ENCODE assay signal across 10 cellular contexts in the genomic region with DNA sequence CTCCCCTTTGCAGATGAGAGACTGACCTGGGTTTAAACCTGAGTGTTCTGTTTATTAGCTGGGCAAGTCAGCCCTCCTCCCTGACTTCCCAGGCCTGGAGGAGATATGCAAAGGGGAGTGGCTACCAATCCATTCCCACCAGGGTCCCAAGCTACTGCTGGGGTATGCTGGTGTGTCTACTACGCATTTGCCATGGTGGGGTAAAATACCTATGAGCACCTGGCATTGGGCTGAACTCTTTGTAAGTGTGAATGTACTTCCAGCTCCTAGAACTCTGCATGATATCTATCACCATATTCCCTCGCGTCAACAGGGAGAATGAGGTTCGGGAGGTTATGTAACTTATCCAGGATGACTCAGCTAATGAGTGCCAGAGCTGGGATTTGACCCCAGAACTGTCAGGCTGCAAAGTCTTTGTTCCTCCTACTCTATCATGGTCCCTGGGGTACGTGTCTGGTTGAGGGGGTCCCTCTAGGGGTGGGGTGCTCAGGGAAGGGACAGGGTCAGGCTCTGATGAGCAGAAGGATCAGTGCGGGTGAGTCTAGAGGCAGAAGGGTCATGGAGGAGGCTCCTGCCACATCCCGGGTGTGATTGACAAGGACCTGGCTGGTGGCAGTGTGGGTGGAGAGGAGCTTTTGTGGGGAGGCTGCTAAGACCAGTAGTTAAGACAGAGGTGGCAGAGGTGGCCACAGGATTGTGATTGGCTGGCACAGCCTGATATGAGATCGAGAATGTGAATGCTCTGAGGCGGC. TPM values are rescaled to one million over a fixed set of nuclear protein-coding genes. Genes with fewer than 3 reads are reported as not detected.
A peak's percentile ranks its signal among the peaks of the same experiment; 100 is the strongest.
DNase-seq lines count a peak whose midpoint lies in the region; ATAC-seq and TF ChIP-seq lines count a peak whose summit lies in the region.
"Had no signal": no experiment of that assay in that cellular context is flagged by ENCODE, and none has a peak within 500 bp of the region (broad histone marks: within the 10 kb centered on the region; RNA-seq: fewer than 3 reads in every experiment).

No MANE protein-coding gene starts in this region.

- H3K27me3 ChIP-seq in right cardiac atrium (ENCODE audit: control insufficient read depth, insufficient read depth) (no peaks in the 10 kb centered on the region), smooth muscle cell (ENCODE audit: low read depth) (no peaks in the 10 kb centered on the region), gastrocnemius medialis (no peaks in the 10 kb centered on the region)

- peaks cover 10% of the 10 kb centered on the region for H3K36me3 Mint-ChIP-seq in HFFc6 (ENCODE audit: low read depth)
- H3K36me3 Mint-ChIP-seq in WTC11: peaks cover 3% of the 10 kb centered on the region; the same call in 1 of the 2 replicates

- H3K4me3 Mint-ChIP-seq in HFFc6 (peak overlapping the region; percentile 19), WTC11 (peak overlapping the region; percentile 35; the same call in 1 of the 2 replicates)
- H3K4me3 Mint-ChIP-seq: stimulated activated naive CD8-positive, alpha-beta T cell treated with anti-CD3 and anti-CD28 coated beads, Interleukin-15, Interleukin-2, amounts not matched to agents 100 ng/mL and 50 ng/mL, for 24 hours had no signal

- H2AFZ ChIP-seq in smooth muscle cell (ENCODE audit: low read depth): no peak overlapping the region

- TF ChIP-seq CTCF in HFFc6 (IDR thresholded peaks at IDR 0.05) (no peak; the same call in 1 of the 2 replicates), WTC11 (IDR thresholded peaks at IDR 0.05) (no peak), smooth muscle cell (IDR thresholded peaks at IDR 0.05; ENCODE audit: borderline replicate concordance, insufficient read depth, poor library complexity, severe bottlenecking) (no peak), gastrocnemius medialis (IDR thresholded peaks at IDR 0.05 in 4 of 5, conservative IDR thresholded peaks at IDR 0.05 in 1 of 5) (no peak)

- intact Hi-C loops in right cardiac atrium (cut with DNase I) (loop anchor here in 2 of 4 donors (5.0 to 10.0 kb wide), 2 partner anchors 346 to 348 kb away; a partner anchor contains a TSS), gastrocnemius medialis (cut with DNase I; ENCODE audit: low total_unique reads) (no loop called here)

- H3K4me1 ChIP-seq in right cardiac atrium (ENCODE audit: control insufficient read depth, insufficient read depth, low read length): peaks cover 2% of the 10 kb centered on the region
- H3K4me1 ChIP-seq in smooth muscle cell (ENCODE audit: low read depth): peaks cover 4% of the 10 kb centered on the region
- peaks cover 4 to 10% of the 10 kb centered on the region in 2 donors for H3K4me1 ChIP-seq in gastrocnemius medialis

- WGBS in right cardiac atrium: 36% methylated on average over 9 of the region's 9 CpGs
- WGBS in smooth muscle cell (ENCODE audit: low lambda C conversion rate): 33% methylated on average over 9 of the region's 9 CpGs

- CTCF ChIA-PET in WTC11 (lab: Charles Lee): interaction anchor here (1.0 to 6.5 kb wide), 13 partner anchors 16 to 393 kb away, joined by 3 to 129 read pairs (median 6); a partner anchor contains a TSS

- peak overlapping the region; percentile 13 for H3K4me2 ChIP-seq in smooth muscle cell

- DNase-seq in HFFc6 (peak; percentile 55), WTC11 (ENCODE audit: low spot score) (no peak), right cardiac atrium (peak in 1 of 3 donors; percentile 54), smooth muscle cell (lab: John Stamatoyannopoulos, UW; ENCODE audit: unreplicated experiment) (no peak), gastrocnemius medialis (no peak), RPMI8226 (no peak)
- DNase-seq: retina, WERI-Rb-1 had no signal

- no peaks in the 10 kb centered on the region for H3K79me2 ChIP-seq in smooth muscle cell (ENCODE audit: low read depth)

- H4K20me1 ChIP-seq in smooth muscle cell (ENCODE audit: low read depth): no peaks in the 10 kb centered on the region

- H3K27ac Mint-ChIP-seq in HFFc6 (peak overlapping the region; percentile 83), WTC11 (peak overlapping the region; percentile 62; the same call in 1 of the 2 replicates)
- H3K27ac Mint-ChIP-seq: stimulated activated naive CD8-positive, alpha-beta T cell treated with anti-CD3 and anti-CD28 coated beads, Interleukin-15, Interleukin-2, amounts not matched to agents 100 ng/mL and 50 ng/mL, for 24 hours had no signal

- H3K27me3 Mint-ChIP-seq in HFFc6 (ENCODE audit: insufficient read depth): peaks cover 3% of the 10 kb centered on the region
- no peaks in the 10 kb centered on the region for H3K27me3 Mint-ChIP-seq in WTC11 (ENCODE audit: low read depth)

- H3K27ac ChIP-seq in right cardiac atrium (ENCODE audit: low read length) (peak overlapping the region; percentile 20), smooth muscle cell (ENCODE audit: low read depth) (no peak overlapping the region), gastrocnemius medialis (no peak overlapping the region)

- ATAC-seq in WTC11 (peak; percentile 66), right cardiac atrium (peak; percentile 38 to 42), gastrocnemius medialis (no peak), GM21423 (IDR thresholded peaks at IDR 0.05; ENCODE audit: unreplicated experiment) (no peak)

- peaks cover 32% of the 10 kb centered on the region for H3K4me1 Mint-ChIP-seq in HFFc6 (ENCODE audit: low read depth)
- peaks cover 28% of the 10 kb centered on the region for H3K4me1 Mint-ChIP-seq in WTC11

- TF ChIP-seq POLR2A in gastrocnemius medialis (IDR thresholded peaks at IDR 0.05): no peak

- no peaks in the 10 kb centered on the region for H3K9me3 Mint-ChIP-seq in HFFc6
- H3K9me3 Mint-ChIP-seq in WTC11: no peaks in the 10 kb centered on the region
- H3K9me3 Mint-ChIP-seq: stimulated activated naive CD8-positive, alpha-beta T cell treated with anti-CD3 and anti-CD28 coated beads, Interleukin-15, Interleukin-2, amounts not matched to agents 100 ng/mL and 50 ng/mL, for 24 hours had no signal

- H3K36me3 ChIP-seq in smooth muscle cell (ENCODE audit: low read depth): no peaks in the 10 kb centered on the region
- peaks cover 0 to 2% of the 10 kb centered on the region in 2 donors for H3K36me3 ChIP-seq in gastrocnemius medialis

- no peaks in the 10 kb centered on the region for H3F3A ChIP-seq in smooth muscle cell (ENCODE audit: low read depth)

- in situ Hi-C loops in gastrocnemius medialis (cut with MboI; ENCODE audit: low sequenced_read_pairs in 4 of 4): loop anchor here in 2 of 4 donors (5.0 to 10.0 kb wide), 2 partner anchors 136 to 348 kb away; a partner anchor contains a TSS

- POLR2A ChIA-PET in WTC11 (lab: Charles Lee): interaction anchor here (0.7 to 0.9 kb wide), 2 partner anchors 19 to 88 kb away, joined by 3 read pairs; a partner anchor contains a TSS

- H3K4me3 ChIP-seq in right cardiac atrium (ENCODE audit: low read length) (no peak overlapping the region), smooth muscle cell (no peak overlapping the region), gastrocnemius medialis (no peak overlapping the region)

- no peak overlapping the region for H3K9ac ChIP-seq in smooth muscle cell (ENCODE audit: low read depth)

- H3K9me3 ChIP-seq in right cardiac atrium (ENCODE audit: control insufficient read depth, low read length): no peaks in the 10 kb centered on the region
- H3K9me3 ChIP-seq in smooth muscle cell (replicated peaks; ENCODE audit: low read depth): no peaks in the 10 kb centered on the region
- no peaks in the 10 kb centered on the region for H3K9me3 ChIP-seq in gastrocnemius medialis

TF ChIP-seq in WTC11, 78 proteins besides CTCF, POLR2A, EP300 and RAD21 (continues in another document):
- TF ChIP-seq FOXK1 (CRISPR knock-in tag; IDR thresholded peaks at IDR 0.05): no peak
- no peak for TF ChIP-seq ZNF317 (CRISPR knock-in tag; IDR thresholded peaks at IDR 0.05; ENCODE audit: borderline replicate concordance, low read depth)
- TF ChIP-seq NFE2L1 (CRISPR knock-in tag; IDR thresholded peaks at IDR 0.05): peak; percentile 89

RNA-seq across cellular contexts. Expression of a gene that starts 16.7 kb away (rescaled TPM):
- total RNA-seq in HFFc6 (2021; fragmentation: NEBNext Ultra II Directional; extraction: Animal tissue kit (Norgen Biotek cat#: 25700)): 100 to 1,000 TPM; 127 to 172 (median 139) TPM
- 51.8 to 79.8 TPM (median 60.0 TPM) in 3 replicates for total RNA-seq in WTC11 (2021)
- total RNA-seq in right cardiac atrium: 10 to 100 TPM; 18.8 to 26.1 (median 23.4) TPM
- polyA plus RNA-seq in right cardiac atrium: 8.4 TPM
- 57.4 and 69.2 TPM in 2 replicates for total RNA-seq in smooth muscle cell
- polyA plus RNA-seq in smooth muscle cell: 104 and 122 TPM in 2 replicates
- 10 to 100 TPM in 2 of 4 donors, 1 to 10 TPM in 2; 5.3 to 19.4 (median 10.4) TPM for total RNA-seq in gastrocnemius medialis

RNA-seq across cellular contexts. Expression of a gene that starts 17.0 kb away (rescaled TPM):
- total RNA-seq in HFFc6 (2021; fragmentation: NEBNext Ultra II Directional; extraction: Animal tissue kit (Norgen Biotek cat#: 25700)): under 1 TPM in 3 of 6 experiments, not detected in 3; 0.11 to 0.40 (median 0.34) TPM
- total RNA-seq in WTC11 (2021) (0.14 TPM in 1 of 3 replicates, not detected in the others), right cardiac atrium (not detected), smooth muscle cell (not detected in 2 replicates), gastrocnemius medialis (not detected)
- polyA plus RNA-seq in right cardiac atrium (not detected), smooth muscle cell (not detected in 2 replicates)

RNA-seq across cellular contexts. Expression of a gene that starts 19.5 kb away (rescaled TPM):
- 10 to 100 TPM; 16.0 to 27.1 (median 24.8) TPM for total RNA-seq in HFFc6 (2021; fragmentation: NEBNext Ultra II Directional; extraction: Animal tissue kit (Norgen Biotek cat#: 25700))
- total RNA-seq in WTC11 (2021) (16.4 to 18.1 TPM (median 16.7 TPM) in 3 replicates), right cardiac atrium (10 to 100 TPM; 31.2 to 57.8 (median 39.4) TPM), smooth muscle cell (23.2 and 25.8 TPM in 2 replicates), gastrocnemius medialis (10 to 100 TPM; 18.1 to 28.9 (median 25.0) TPM)
- polyA plus RNA-seq in right cardiac atrium (47.9 TPM), smooth muscle cell (32.8 and 34.4 TPM in 2 replicates)

RNA-seq across cellular contexts. Expression of a gene that starts 31.5 kb away (rescaled TPM):
- 10 to 100 TPM; 32.4 to 53.4 (median 46.1) TPM for total RNA-seq in HFFc6 (2021; fragmentation: NEBNext Ultra II Directional; extraction: Animal tissue kit (Norgen Biotek cat#: 25700))
- total RNA-seq in WTC11 (2021): 12.9 to 15.4 TPM (median 15.3 TPM) in 3 replicates
- total RNA-seq in right cardiac atrium: 10 to 100 TPM; 50.3 to 92.8 (median 72.6) TPM
- polyA plus RNA-seq in right cardiac atrium: 99.5 TPM
- total RNA-seq in smooth muscle cell: 29.2 and 30.3 TPM in 2 replicates
- polyA plus RNA-seq in smooth muscle cell: 41.2 and 43.8 TPM in 2 replicates
- total RNA-seq in gastrocnemius medialis: 10 to 100 TPM; 29.2 to 41.4 (median 39.0) TPM

RNA-seq across cellular contexts. Expression of a gene that starts 51.2 kb away (rescaled TPM):
- 10 to 100 TPM; 14.7 to 50.1 (median 46.5) TPM for total RNA-seq in HFFc6 (2021; fragmentation: NEBNext Ultra II Directional; extraction: Animal tissue kit (Norgen Biotek cat#: 25700))
- total RNA-seq in WTC11 (2021): not detected in 3 replicates
- total RNA-seq in right cardiac atrium: 10 to 100 TPM in 1 of 4 donors, not detected in 3; 31.1 TPM
- 38.9 TPM for polyA plus RNA-seq in right cardiac atrium
- 15.9 and 20.9 TPM in 2 replicates for total RNA-seq in smooth muscle cell
- 31.4 and 46.3 TPM in 2 replicates for polyA plus RNA-seq in smooth muscle cell
- 10 to 100 TPM in 1 of 4 donors, not detected in 3; 30.3 TPM for total RNA-seq in gastrocnemius medialis

Comparison
In these comparisons a context has a peak if more than half of its experiments do, and no peak if none do; other contexts are left out.
1. ATAC-seq: peak in WTC11 (single experiment) and right cardiac atrium (2 of 2); none in gastrocnemius medialis (0 of 2) and GM21423 (single experiment).